In the genomic region with DNA sequence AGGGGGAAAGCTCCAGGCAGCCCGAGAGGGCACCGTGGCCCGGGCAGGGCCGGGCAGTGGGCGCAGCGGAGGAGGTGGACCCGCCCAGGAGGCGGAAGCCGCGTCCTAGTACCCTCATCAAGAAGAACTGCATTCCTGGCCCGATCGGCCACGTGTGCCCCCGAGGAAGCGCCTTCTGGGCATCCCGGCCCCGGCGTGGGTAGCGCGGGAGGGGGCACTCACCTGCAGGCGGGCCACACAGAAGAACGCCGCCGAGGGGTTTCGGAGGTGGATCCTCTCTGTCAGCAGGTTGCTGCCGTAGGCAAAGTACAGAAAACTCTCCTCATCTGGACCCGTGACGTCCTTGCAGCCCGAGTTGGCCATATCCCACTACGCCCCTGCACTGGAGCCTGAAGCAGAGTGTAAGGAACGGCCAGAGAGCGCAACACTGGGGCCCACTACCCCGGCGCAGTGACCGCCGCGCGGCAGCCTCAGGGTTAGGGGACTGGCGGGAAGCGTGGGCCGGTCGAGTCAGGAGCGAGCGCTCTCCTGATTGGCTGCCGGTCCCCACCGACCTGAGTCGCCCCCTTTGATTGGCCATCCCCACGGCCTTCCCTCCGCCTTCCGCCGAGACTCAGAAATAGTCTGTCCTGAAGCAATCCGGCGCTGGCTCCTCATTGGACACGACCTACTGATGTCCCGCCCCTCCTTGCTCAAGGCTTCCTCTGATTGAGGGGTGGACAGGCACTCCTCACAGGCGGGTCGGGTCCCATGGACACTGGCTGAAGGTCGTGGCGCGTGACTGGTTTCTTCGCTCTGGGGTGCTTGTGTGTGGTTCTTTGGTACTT, we compare ENCODE assay signal across 8 cellular contexts. TPM values are rescaled to one million over a fixed set of nuclear protein-coding genes. Genes with fewer than 3 reads are reported as not detected.
DNase-seq lines count a peak whose midpoint lies in the region; ATAC-seq, FAIRE-seq and TF ChIP-seq lines count a peak whose summit lies in the region.

A gene with protein sequence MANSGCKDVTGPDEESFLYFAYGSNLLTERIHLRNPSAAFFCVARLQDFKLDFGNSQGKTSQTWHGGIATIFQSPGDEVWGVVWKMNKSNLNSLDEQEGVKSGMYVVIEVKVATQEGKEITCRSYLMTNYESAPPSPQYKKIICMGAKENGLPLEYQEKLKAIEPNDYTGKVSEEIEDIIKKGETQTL (minus strand): TSS at position 483 of the 827 bp plus-strand sequence. CDS start 120 bp downstream, at position 363.

- 0 to 1% (median 1%) methylated on average over 58 to 61 of the region's 61 CpGs for whole genome bisulfite sequencing in adipose tissue, 3 donors

- ATAC-seq in HG02840 (IDR thresholded peaks at IDR 0.05; ENCODE audit: low FRiP score, unreplicated experiment) (peak; percentile 99), T-cell (replicated peaks in 1 of 4) (peak; percentile 97 to 99 (median 98))

- TF ChIP-seq POLR2A in GM12891 (IDR thresholded peaks at IDR 0.05; ENCODE audit: low read depth, low read length) = peak; percentile 93

- H3K27ac ChIP-seq in adipose tissue (ENCODE audit: low read depth, low read length) = peak within 1 kb of the TSS; percentile 30

- POLR2A ChIA-PET in T-cell (lab: Charles Lee) = no interaction called here

- peak within 1 kb of the TSS; percentile 83 to 90 for H3K27ac Mint-ChIP-seq in T-cell
- H3K27ac Mint-ChIP-seq in type B pancreatic cell = peak within 1 kb of the TSS; percentile 95

- H3K36me3 Mint-ChIP-seq in T-cell = peaks cover 16% of the 10 kb centered on the region
- H3K36me3 Mint-ChIP-seq in type B pancreatic cell = peaks cover 31% of the 10 kb centered on the region

- H3K27me3 Mint-ChIP-seq in T-cell (no peaks in the 10 kb centered on the region), type B pancreatic cell (no peaks in the 10 kb centered on the region)

- DNase-seq in GM12891 (ENCODE audit: insufficient read length, low spot score) (peak; percentile 87), NCI-H1436 treated with DMSO at 0.1 percent for 48 hours (lab: John Stamatoyannopoulos, UW) (peak; percentile 91), T-cell (peak; percentile 90 to 99 (median 95)), cardiac septum (ENCODE audit: low spot score) (peak; percentile 100), pons (ENCODE audit: low spot score) (peak; percentile 99), type B pancreatic cell (ENCODE audit: extremely low spot score, unreplicated experiment) (peak; percentile 96)

- peak; percentile 92 for FAIRE-seq in GM12891 (lab: Jason Lieb, UNC)

- intact Hi-C loops in cardiac septum (cut with DNase I) = loop anchor here (2.0 to 5.0 kb wide), 2 partner anchors 26 to 43 kb away; a partner anchor contains a TSS

- TF ChIP-seq CTCF in type B pancreatic cell (conservative IDR thresholded peaks at IDR 0.05) = no peak

- no peaks in the 10 kb centered on the region for H3K9me3 Mint-ChIP-seq in T-cell
- H3K9me3 Mint-ChIP-seq in type B pancreatic cell = peaks cover 4% of the 10 kb centered on the region

- CTCF ChIA-PET in T-cell (lab: Charles Lee) = no interaction called here

- H3K4me1 Mint-ChIP-seq in T-cell (peaks cover 42 to 49% (median 46%) of the 10 kb centered on the region in 3 donors), type B pancreatic cell (ENCODE audit: unreplicated experiment) (peaks cover 31% of the 10 kb centered on the region)

- H3K4me3 Mint-ChIP-seq in T-cell (peak within 1 kb of the TSS; percentile 85 to 90 (median 89)), type B pancreatic cell (peak within 1 kb of the TSS; percentile 90)

TF ChIP-seq in GM12891, 5 proteins besides CTCF, POLR2A, EP300 and RAD21:
- TF ChIP-seq PAX5 (IDR thresholded peaks at IDR 0.05; ENCODE audit: insufficient read depth, low read length, severe bottlenecking) = no peak
- TF ChIP-seq TAF1 (IDR thresholded peaks at IDR 0.05; ENCODE audit: low read depth, low read length) = peak; percentile 61
- no peak for TF ChIP-seq SPI1 (IDR thresholded peaks at IDR 0.05; ENCODE audit: low read depth, low read length)
- no peak for TF ChIP-seq POU2F2 (IDR thresholded peaks at IDR 0.05; ENCODE audit: low read depth, low read length)
- peak; percentile 89 for TF ChIP-seq POLR2AphosphoS5 (IDR thresholded peaks at IDR 0.05; ENCODE audit: low read depth, low read length)

RNA-seq across cellular contexts. Expression of the gene that starts here (rescaled TPM):
- polyA plus RNA-seq in GM12891 (2012; ENCODE audit: low read depth, missing spikeins) = 58.6 TPM
- 10 to 100 TPM in 4 of 5 donors, 1 to 10 TPM in 1; 7.4 to 14.1 (median 12.5) TPM for total RNA-seq in T-cell
- 100 to 1,000 TPM in 2 of 3 donors, 10 to 100 TPM in 1; 33.3 to 242 (median 148) TPM for polyA plus RNA-seq in adipose tissue
- total RNA-seq in cardiac septum = 20.8 TPM
- 72.6 and 105 TPM in 2 replicates for total RNA-seq in type B pancreatic cell (ENCODE audit: low replicate concordance)

Comparison
In these comparisons a context has a peak if more than half of its experiments do, and no peak if none do; other contexts are left out.
1. Peak in every context shown above with its lines: DNase-seq, ATAC-seq and H3K27ac ChIP-seq.